13 cellular contexts compared by ENCODE assay signal in genomic region chr10:49379596-49380410, GRCh38. TPM values are rescaled to one million over a fixed set of nuclear protein-coding genes. Genes with fewer than 3 reads are reported as not detected.
DNase-seq lines count a peak whose midpoint lies in the region; TF ChIP-seq lines count a peak whose summit lies in the region.
"Had no signal": no experiment of that assay in that cellular context is flagged by ENCODE, and none has a peak within 500 bp of the region (broad histone marks: within the 10 kb centered on the region; RNA-seq: fewer than 3 reads in every experiment).

No MANE protein-coding gene starts in this region.

- H4K20me1 ChIP-seq in neural progenitor cell (ENCODE audit: low read depth) = no peaks in the 10 kb centered on the region

- TF ChIP-seq CTCF in LNCaP clone FGC (IDR thresholded peaks at IDR 0.05; ENCODE audit: control insufficient read depth, extremely low read depth, insufficient read depth) (peak; percentile 36), coronary artery (IDR thresholded peaks at IDR 0.05) (no peak), neural progenitor cell (IDR thresholded peaks at IDR 0.05) (peak; percentile 15), uterus (IDR thresholded peaks at IDR 0.05) (no peak)

- H3K27ac ChIP-seq in coronary artery = no peak overlapping the region
- H3K27ac ChIP-seq in neural progenitor cell = no peak overlapping the region
- H3K27ac ChIP-seq in uterus = no peak overlapping the region

- no peaks in the 10 kb centered on the region for H3K4me1 Mint-ChIP-seq in neural progenitor cell

- no peaks in the 10 kb centered on the region for H3K4me1 ChIP-seq in neural progenitor cell
- H3K4me1 ChIP-seq in uterus = no peaks in the 10 kb centered on the region

- no peak overlapping the region for H3K9ac ChIP-seq in neural progenitor cell

- intact Hi-C loops in uterus (cut with DNase I; ENCODE audit: low total_unique reads) = no loop called here

- H3K79me2 ChIP-seq in neural progenitor cell (ENCODE audit: low read depth) = no peaks in the 10 kb centered on the region

- H3K9me3 ChIP-seq in neural progenitor cell (ENCODE audit: low read depth) (no peaks in the 10 kb centered on the region), uterus (no peaks in the 10 kb centered on the region)

- peaks cover 12% of the 10 kb centered on the region for H3K27me3 Mint-ChIP-seq in neural progenitor cell (ENCODE audit: insufficient read depth, low read depth)

- no peak overlapping the region for H3K4me2 ChIP-seq in neural progenitor cell

- no peak overlapping the region for H2AFZ ChIP-seq in neural progenitor cell (replicated peaks)

- H3F3A ChIP-seq in neural progenitor cell (ENCODE audit: low read depth) = no peaks in the 10 kb centered on the region

- no peak overlapping the region for H3K4me3 Mint-ChIP-seq in neural progenitor cell
- H3K4me3 Mint-ChIP-seq: activated naive CD4-positive, alpha-beta T cell treated with anti-CD3 and anti-CD28 coated beads for 36 hours had no signal

- H3K27me3 ChIP-seq in neural progenitor cell = no peaks in the 10 kb centered on the region
- no peaks in the 10 kb centered on the region for H3K27me3 ChIP-seq in uterus

- H3K27ac Mint-ChIP-seq in neural progenitor cell = no peak overlapping the region
- H3K27ac Mint-ChIP-seq: activated naive CD4-positive, alpha-beta T cell treated with anti-CD3 and anti-CD28 coated beads for 36 hours had no signal

- H3K4me3 ChIP-seq in LNCaP clone FGC (ENCODE audit: low read depth, low read length) (no peak overlapping the region), coronary artery (no peak overlapping the region), neural progenitor cell (no peak overlapping the region), uterus (no peak overlapping the region)

- TF ChIP-seq POLR2A in uterus (IDR thresholded peaks at IDR 0.05) = no peak

- H3K36me3 Mint-ChIP-seq in neural progenitor cell = no peaks in the 10 kb centered on the region

- no peaks in the 10 kb centered on the region for H3K9me3 Mint-ChIP-seq in neural progenitor cell
- H3K9me3 Mint-ChIP-seq: activated naive CD4-positive, alpha-beta T cell treated with anti-CD3 and anti-CD28 coated beads for 36 hours had no signal

- in situ Hi-C loops in G401 (cut with HindIII; ENCODE audit: low sequenced_read_pairs) = loop anchor here (10.0 kb wide), 1 partner anchor 145 kb away; no protein-coding TSS in a partner anchor

- DNase-seq in ELR (ENCODE audit: low read depth) (peak; percentile 38), LNCaP clone FGC (ENCODE audit: low read depth) (no peak), coronary artery (ENCODE audit: low spot score) (peak; percentile 69), neural progenitor cell (ENCODE audit: low spot score) (no peak), G401 (ENCODE audit: low spot score) (no peak), NCI-H187 treated with DMSO at 0.1 percent for 48 hours (lab: John Stamatoyannopoulos, UW) (no peak), uterus (no peak)
- DNase-seq in stimulated activated CD4-positive, alpha-beta T cell treated with anti-CD3 and anti-CD28 coated beads, Interleukin-2, amount 100 ng/mL, for 48 hours = no peak
- DNase-seq: activated CD4-positive, CD25-positive, alpha-beta regulatory T cell treated with anti-CD3 and anti-CD28 coated beads, Interleukin-2, amount 50 U/mL, for 72 hours; activated naive CD4-positive, alpha-beta T cell treated with anti-CD3 and anti-CD28 coated beads for 36 hours; GDM1; islet precursor cell; NCI-H774 had no signal

- no peaks in the 10 kb centered on the region for H3K36me3 ChIP-seq in neural progenitor cell
- H3K36me3 ChIP-seq in uterus = no peaks in the 10 kb centered on the region

RNA-seq across cellular contexts. Expression of gene DRGX, which starts 16.1 kb away (rescaled TPM):
- total RNA-seq in neural progenitor cell (ENCODE audit: low replicate concordance) (not detected in 2 replicates), uterus (under 1 TPM in 1 of 4 donors, not detected in 3; 0.14 TPM)
- total RNA-seq in G401 (2014; rRNA removed; shearing (Covaris generic)) = 0.03 and 0.86 TPM in 2 replicates
- total RNA-seq: activated naive CD4-positive, alpha-beta T cell treated with anti-CD3 and anti-CD28 coated beads for 36 hours had no signal

Comparison
In these comparisons a context has a peak if more than half of its experiments do, and no peak if none do; other contexts are left out.
1. DNase-seq: peak in ELR (single experiment) and coronary artery (single experiment); none in LNCaP clone FGC (single experiment), neural progenitor cell (single experiment), G401 (single experiment), NCI-H187 treated with DMSO at 0.1 percent for 48 hours (single experiment), uterus (0 of 2) and stimulated activated CD4-positive, alpha-beta T cell treated with anti-CD3 and anti-CD28 coated beads, Interleukin-2, amount 100 ng/mL, for 48 hours (0 of 2).
2. CTCF ChIP-seq: peak in LNCaP clone FGC (single experiment) and neural progenitor cell (single experiment); none in coronary artery (single experiment) and uterus (0 of 4).